Comparison of ENCODE assay signal across 16 cellular contexts in the genomic region with DNA sequence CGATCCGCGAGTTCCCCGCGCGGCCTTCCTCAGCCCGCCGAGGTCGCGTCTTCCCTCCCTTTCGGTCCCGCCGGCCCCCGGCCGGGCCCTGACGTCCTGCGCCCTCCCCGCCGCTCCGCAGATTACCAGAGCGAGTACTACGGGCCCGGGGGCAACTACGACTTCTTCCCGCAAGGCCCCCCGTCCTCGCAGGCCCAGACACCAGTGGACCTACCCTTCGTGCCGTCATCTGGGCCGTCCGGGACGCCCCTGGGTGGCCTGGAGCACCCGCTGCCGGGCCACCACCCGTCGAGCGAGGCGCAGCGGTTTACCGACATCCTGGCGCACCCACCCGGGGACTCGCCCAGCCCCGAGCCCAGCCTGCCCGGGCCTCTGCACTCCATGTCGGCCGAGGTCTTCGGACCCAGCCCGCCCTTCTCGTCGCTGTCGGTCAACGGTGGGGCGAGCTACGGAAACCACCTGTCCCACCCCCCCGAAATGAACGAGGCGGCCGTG. TPM values are rescaled to one million over a fixed set of nuclear protein-coding genes. Genes with fewer than 3 reads are reported as not detected.
DNase-seq lines count a peak whose midpoint lies in the region; ATAC-seq and TF ChIP-seq lines count a peak whose summit lies in the region.
"Had no signal": no experiment of that assay in that cellular context is flagged by ENCODE, and none has a peak within 500 bp of the region (broad histone marks: within the 10 kb centered on the region; RNA-seq: fewer than 3 reads in every experiment).

No MANE protein-coding gene starts in this region.

- peaks cover 83% of the 10 kb centered on the region for H3K27me3 Mint-ChIP-seq in activated T-cell treated with anti-CD3 and anti-CD28 coated beads, Interleukin-2, amount 50 U/mL, for 4 hours (ENCODE audit: low read depth)
- H3K27me3 Mint-ChIP-seq in immature natural killer cell (ENCODE audit: low read depth in 3 of 3) = peaks cover 55 to 72% (median 69%) of the 10 kb centered on the region in 3 donors

- no peaks in the 10 kb centered on the region for H3K36me3 Mint-ChIP-seq in activated T-cell treated with anti-CD3 and anti-CD28 coated beads, Interleukin-2, amount 50 U/mL, for 4 hours (ENCODE audit: insufficient read depth)
- H3K36me3 Mint-ChIP-seq in immature natural killer cell = peaks cover 0 to 4% (median 0%) of the 10 kb centered on the region in 3 donors

- no peak overlapping the region for H3K4me3 Mint-ChIP-seq in activated T-cell treated with anti-CD3 and anti-CD28 coated beads, Interleukin-2, amount 50 U/mL, for 4 hours
- peak overlapping the region in 4 of 5 donors; percentile 24 to 44 (median 29) for H3K4me3 Mint-ChIP-seq in immature natural killer cell
- H3K4me3 Mint-ChIP-seq: activated CD4-positive, alpha-beta T cell treated with anti-CD3 and anti-CD28 coated beads for 36 hours; nephron progenitor cell had no signal

- H3K9me3 Mint-ChIP-seq in activated T-cell treated with anti-CD3 and anti-CD28 coated beads, Interleukin-2, amount 50 U/mL, for 4 hours = no peaks in the 10 kb centered on the region
- peaks cover 0 to 4% (median 0%) of the 10 kb centered on the region in 6 donors for H3K9me3 Mint-ChIP-seq in immature natural killer cell
- H3K9me3 Mint-ChIP-seq: nephron progenitor cell had no signal

- peak; percentile 37 for DNase-seq in activated T-cell treated with anti-CD3 and anti-CD28 coated beads, Interleukin-2, amount 50 U/mL, for 1 hour
- no peak for DNase-seq in activated T-cell treated with anti-CD3 and anti-CD28 coated beads, Interleukin-2, amount 50 U/mL, for 4 hours
- DNase-seq in T-helper 9 cell = peak; percentile 26
- peak in 2 of 3 donors; percentile 42 to 48 for DNase-seq in immature natural killer cell
- no peak for DNase-seq in spleen
- DNase-seq in effector CD8-positive, alpha-beta T cell (lab: John Stamatoyannopoulos, UW) = no peak
- DNase-seq in C1 segment of cervical spinal cord (lab: John Stamatoyannopoulos, UW) = no peak
- DNase-seq: ACHN; activated CD4-positive, alpha-beta T cell treated with anti-CD3 and anti-CD28 coated beads for 36 hours; activated naive CD4-positive, alpha-beta T cell treated with Interleukin-2 at 50 U/mL for 16 hours; central memory CD4-positive, alpha-beta T cell; DMS153 had no signal

- H3K4me3 ChIP-seq in spleen = peak overlapping the region in 7 of 8 donors; percentile 6 to 63 (median 28)
- H3K4me3 ChIP-seq: uterus had no signal

- 4 to 10% (median 7%) methylated on average over 47 to 59 of the region's 59 CpGs for WGBS in spleen, 5 donors

- ATAC-seq in activated T-cell treated with anti-CD3 and anti-CD28 coated beads, Interleukin-2, amount 50 U/mL, for 4 hours = no peak
- ATAC-seq in GM21360 (IDR thresholded peaks at IDR 0.05; ENCODE audit: unreplicated experiment) = no peak
- ATAC-seq: activated CD4-positive, alpha-beta T cell treated with anti-CD3 and anti-CD28 coated beads for 36 hours had no signal

- peaks cover 38 to 100% (median 100%) of the 10 kb centered on the region in 7 donors for H3K27me3 ChIP-seq in spleen (replicated peaks in 1 of 7)

- no peak for TF ChIP-seq POLR2A in spleen (IDR thresholded peaks at IDR 0.05)

- H3K27ac ChIP-seq in spleen = no peak overlapping the region
- H3K27ac ChIP-seq: uterus had no signal

- H3K4me1 ChIP-seq in spleen = peaks cover 19 to 65% (median 38%) of the 10 kb centered on the region in 6 donors

- no peak for TF ChIP-seq CTCF in spleen (IDR thresholded peaks at IDR 0.05 in 8 of 11, conservative IDR thresholded peaks at IDR 0.05 in 3 of 11)

- no peaks in the 10 kb centered on the region for H3K36me3 ChIP-seq in spleen
- H3K36me3 ChIP-seq: uterus had no signal

- H3K27ac Mint-ChIP-seq in immature natural killer cell = no peak overlapping the region
- H3K27ac Mint-ChIP-seq: activated CD4-positive, alpha-beta T cell treated with anti-CD3 and anti-CD28 coated beads for 36 hours; nephron progenitor cell had no signal

- H3K4me1 Mint-ChIP-seq in activated T-cell treated with anti-CD3 and anti-CD28 coated beads, Interleukin-2, amount 50 U/mL, for 4 hours (ENCODE audit: low read depth) = peaks cover 28% of the 10 kb centered on the region
- H3K4me1 Mint-ChIP-seq in immature natural killer cell = peaks cover 20 to 32% of the 10 kb centered on the region in 2 donors

- peaks cover 0 to 4% (median 0%) of the 10 kb centered on the region in 8 donors for H3K9me3 ChIP-seq in spleen
- H3K9me3 ChIP-seq: uterus had no signal

- intact Hi-C loops in spleen (cut with DNase I; ENCODE audit: low total_unique reads) = no loop called here

RNA-seq across cellular contexts. Expression of a gene that starts 5.4 kb away (rescaled TPM):
- not detected for total RNA-seq in activated T-cell treated with anti-CD3 and anti-CD28 coated beads, Interleukin-2, amount 50 U/mL, for 4 hours
- not detected for polyA plus RNA-seq in immature natural killer cell
- not detected for total RNA-seq in spleen
- not detected for polyA plus RNA-seq in spleen
- total RNA-seq: activated CD4-positive, alpha-beta T cell treated with anti-CD3 and anti-CD28 coated beads for 36 hours; MCF 10A had no signal

RNA-seq across cellular contexts. Expression of a gene that starts 6.1 kb away (rescaled TPM):
- total RNA-seq in activated T-cell treated with anti-CD3 and anti-CD28 coated beads, Interleukin-2, amount 50 U/mL, for 4 hours = 100 to 1,000 TPM; 159 to 191 (median 177) TPM
- polyA plus RNA-seq in immature natural killer cell (100 to 1,000 TPM in 1 of 3 donors, 10 to 100 TPM in 2; 54.2 to 109 (median 61.0) TPM), spleen (10 to 100 TPM; 28.7 to 32.8 (median 32.0) TPM)
- total RNA-seq in spleen = 10 to 100 TPM; 30.4 to 59.0 (median 41.7) TPM

Comparison
In these comparisons a context has a peak if more than half of its experiments do, and no peak if none do; other contexts are left out.
1. DNase-seq: peak in activated T-cell treated with anti-CD3 and anti-CD28 coated beads, Interleukin-2, amount 50 U/mL, for 1 hour (single experiment), T-helper 9 cell (single experiment) and immature natural killer cell (2 of 3); none in activated T-cell treated with anti-CD3 and anti-CD28 coated beads, Interleukin-2, amount 50 U/mL, for 4 hours (single experiment), spleen (single experiment), effector CD8-positive, alpha-beta T cell (single experiment) and C1 segment of cervical spinal cord (0 of 14).